Comparison of ENCODE assay signal across 8 cellular contexts in genomic region chr1:230426246-230427101, GRCh38. TPM values are rescaled to one million over a fixed set of nuclear protein-coding genes. Genes with fewer than 3 reads are reported as not detected.
A peak's percentile ranks its signal among the peaks of the same experiment; 100 is the strongest.
DNase-seq lines count a peak whose midpoint lies in the region; ATAC-seq and TF ChIP-seq lines count a peak whose summit lies in the region.

A gene with protein sequence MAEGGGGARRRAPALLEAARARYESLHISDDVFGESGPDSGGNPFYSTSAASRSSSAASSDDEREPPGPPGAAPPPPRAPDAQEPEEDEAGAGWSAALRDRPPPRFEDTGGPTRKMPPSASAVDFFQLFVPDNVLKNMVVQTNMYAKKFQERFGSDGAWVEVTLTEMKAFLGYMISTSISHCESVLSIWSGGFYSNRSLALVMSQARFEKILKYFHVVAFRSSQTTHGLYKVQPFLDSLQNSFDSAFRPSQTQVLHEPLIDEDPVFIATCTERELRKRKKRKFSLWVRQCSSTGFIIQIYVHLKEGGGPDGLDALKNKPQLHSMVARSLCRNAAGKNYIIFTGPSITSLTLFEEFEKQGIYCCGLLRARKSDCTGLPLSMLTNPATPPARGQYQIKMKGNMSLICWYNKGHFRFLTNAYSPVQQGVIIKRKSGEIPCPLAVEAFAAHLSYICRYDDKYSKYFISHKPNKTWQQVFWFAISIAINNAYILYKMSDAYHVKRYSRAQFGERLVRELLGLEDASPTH (minus strand): TSS chr1:230426332. CDS start chr1:230425928, 404 bp downstream.

- intact Hi-C loops in Calu3 (cut with micrococcal nuclease; ENCODE audit: unreplicated experiment): no loop called here

- H3K27ac ChIP-seq in HUES64 (ENCODE audit: low read depth, low read length) (no peak within 1 kb of the TSS), substantia nigra (ENCODE audit: low read depth, low read length, poor library complexity, severe bottlenecking) (peak within 1 kb of the TSS; percentile 67)

- TF ChIP-seq CTCF in Calu3 (IDR thresholded peaks at IDR 0.05; ENCODE audit: unreplicated experiment) (no peak), fibroblast of the aortic adventitia (IDR thresholded peaks at IDR 0.05; ENCODE audit: insufficient read depth, low read length) (no peak), neural crest cell (conservative IDR thresholded peaks at IDR 0.05) (peak; percentile 41)

- H3K4me3 ChIP-seq in HUES64 (ENCODE audit: low read length) (peak within 1 kb of the TSS; percentile 60), fibroblast of the aortic adventitia (ENCODE audit: low read depth, low read length) (peak within 1 kb of the TSS; percentile 56)

- H3K9me3 Mint-ChIP-seq in Calu3 (ENCODE audit: low read depth, unreplicated experiment) (no peaks in the 10 kb centered on the region), neural crest cell (no peaks in the 10 kb centered on the region)
- peaks cover 4% of the 10 kb centered on the region for H3K9me3 Mint-ChIP-seq in activated T-helper 17 cell treated with anti-CD3 and anti-CD28 coated beads, Interleukin-2, amount 50 U/mL, for 72 hours

- WGBS in HUES64: 1% methylated on average over 93 of the region's 93 CpGs

- no peaks in the 10 kb centered on the region for H3K36me3 ChIP-seq in HUES64 (ENCODE audit: insufficient read depth, low read length)

- no peaks in the 10 kb centered on the region for H3K27me3 Mint-ChIP-seq in Calu3 (ENCODE audit: unreplicated experiment)
- peaks cover 55% of the 10 kb centered on the region for H3K27me3 Mint-ChIP-seq in activated T-helper 17 cell treated with anti-CD3 and anti-CD28 coated beads, Interleukin-2, amount 50 U/mL, for 72 hours
- H3K27me3 Mint-ChIP-seq in neural crest cell (ENCODE audit: low read depth): peaks cover 64% of the 10 kb centered on the region

- H3K27ac Mint-ChIP-seq in Calu3 (ENCODE audit: unreplicated experiment) (peak within 1 kb of the TSS; percentile 74), neural crest cell (ENCODE audit: unreplicated experiment) (no peak within 1 kb of the TSS)
- H3K27ac Mint-ChIP-seq in activated T-helper 17 cell treated with anti-CD3 and anti-CD28 coated beads, Interleukin-2, amount 50 U/mL, for 72 hours: no peak within 1 kb of the TSS

- peaks cover 42% of the 10 kb centered on the region for H3K4me1 Mint-ChIP-seq in Calu3 (ENCODE audit: low read depth, unreplicated experiment)
- H3K4me1 Mint-ChIP-seq in activated T-helper 17 cell treated with anti-CD3 and anti-CD28 coated beads, Interleukin-2, amount 50 U/mL, for 72 hours: peaks cover 5% of the 10 kb centered on the region
- H3K4me1 Mint-ChIP-seq in neural crest cell: peaks cover 52% of the 10 kb centered on the region

- peaks cover 36% of the 10 kb centered on the region for H3K27me3 ChIP-seq in HUES64 (ENCODE audit: insufficient read depth, low read length)

- BruUV-seq in Calu3 (replicated peaks; lab: Mats Ljungman, UMichigan): no TSS peak

- H3K4me3 Mint-ChIP-seq in Calu3 (ENCODE audit: low read depth, unreplicated experiment) (peak within 1 kb of the TSS; percentile 96), neural crest cell (peak within 1 kb of the TSS; percentile 89)
- H3K4me3 Mint-ChIP-seq in activated T-helper 17 cell treated with anti-CD3 and anti-CD28 coated beads, Interleukin-2, amount 50 U/mL, for 72 hours: peak within 1 kb of the TSS; percentile 79

- 0 out of 2 replicates have a peak within 1 kb of the TSS, but pooled peaks have one; percentile 29 for H3K9ac ChIP-seq in HUES64 (ENCODE audit: low read depth, low read length)

- no peaks in the 10 kb centered on the region for H3K9me3 ChIP-seq in HUES64 (ENCODE audit: insufficient read depth, low read depth, low read length)

- H3K4me1 ChIP-seq in HUES64 (ENCODE audit: insufficient read depth, low read length): peaks cover 66% of the 10 kb centered on the region

- CTCF ChIA-PET in Calu3 (lab: Charles Lee): interaction anchor here (0.6 to 1.2 kb wide), 4 partner anchors 32 to 256 kb away, joined by 3 to 4 read pairs (median 3); no protein-coding TSS in a partner anchor

- H3K36me3 Mint-ChIP-seq in Calu3 (ENCODE audit: insufficient read depth, unreplicated experiment): peaks cover 35% of the 10 kb centered on the region
- peaks cover 15% of the 10 kb centered on the region for H3K36me3 Mint-ChIP-seq in activated T-helper 17 cell treated with anti-CD3 and anti-CD28 coated beads, Interleukin-2, amount 50 U/mL, for 72 hours (ENCODE audit: low read depth)
- H3K36me3 Mint-ChIP-seq in neural crest cell (ENCODE audit: low read depth): peaks cover 1% of the 10 kb centered on the region

- DNase-seq in Calu3: peak; percentile 93
- DNase-seq in OCI-M1 (lab: John Stamatoyannopoulos, UW): peak; percentile 79
- DNase-seq in fibroblast of the aortic adventitia (ENCODE audit: low read depth): peak; percentile 37
- DNase-seq in neural crest cell (ENCODE audit: low read depth, low spot score): peak; percentile 76
- peak; percentile 47 to 94 (median 79) for DNase-seq in substantia nigra (lab: John Stamatoyannopoulos, UW)

- peak; percentile 66 for ATAC-seq in GM21447 (IDR thresholded peaks at IDR 0.05; ENCODE audit: unreplicated experiment)
- ATAC-seq in activated T-helper 17 cell treated with anti-CD3 and anti-CD28 coated beads, Interleukin-2, amount 50 U/mL, for 72 hours (replicated peaks): peak; percentile 82

RNA-seq across cellular contexts. Expression of the gene that starts here (rescaled TPM):
- 27.4 and 37.8 TPM in 2 replicates for total RNA-seq in Calu3 (2022)
- polyA plus RNA-seq in HUES64 (2013, experiment 1 of 2): 11.9 TPM
- 11.0 TPM for polyA plus RNA-seq in HUES64 (2013, experiment 2 of 2)
- under 1 TPM in 1 of 2 donors, not detected in 1; 0.52 TPM for total RNA-seq in activated T-helper 17 cell treated with anti-CD3 and anti-CD28 coated beads, Interleukin-2, amount 50 U/mL, for 72 hours
- total RNA-seq in fibroblast of the aortic adventitia (ENCODE audit: low replicate concordance): not detected in 2 replicates
- 16.3 and 19.7 TPM in 2 replicates for total RNA-seq in neural crest cell

Comparison
In these comparisons a context has a peak if more than half of its experiments do, and no peak if none do; other contexts are left out.
1. RNA of the gene that starts here (total RNA-seq): 27.4 to 37.8 TPM in Calu3 and 16.3 to 19.7 TPM in neural crest cell; 0.52 TPM in activated T-helper 17 cell treated with anti-CD3 and anti-CD28 coated beads, Interleukin-2, amount 50 U/mL, for 72 hours and not detected in fibroblast of the aortic adventitia; every median in the first group is over 10 times any median in the second.
2. Peak in ATAC-seq in activated T-helper 17 cell treated with anti-CD3 and anti-CD28 coated beads, Interleukin-2, amount 50 U/mL, for 72 hours; RNA of the gene not detected or under 1 TPM.
3. Peak in DNase-seq and H3K4me3 ChIP-seq in fibroblast of the aortic adventitia; RNA of the gene not detected or under 1 TPM.
4. DNase-seq: peak in every context shown above with its lines; median percentile 93 in Calu3; 79 in OCI-M1; 79 in substantia nigra; 76 in neural crest cell; 37 in fibroblast of the aortic adventitia.
5. Peak in every context shown above with its lines, with median percentiles within 50 percentile points of each other: H3K4me3 Mint-ChIP-seq.